Comparison of ENCODE assay signal across 16 cellular contexts in genomic region chr2:241502281-241502680, GRCh38. TPM values are rescaled to one million over a fixed set of nuclear protein-coding genes. Genes with fewer than 3 reads are reported as not detected.
A peak's percentile ranks its signal among the peaks of the same experiment; 100 is the strongest.
DNase-seq lines count a peak whose midpoint lies in the region; ATAC-seq and TF ChIP-seq lines count a peak whose summit lies in the region.
"Had no signal": no experiment of that assay in that cellular context is flagged by ENCODE, and none has a peak within 500 bp of the region (broad histone marks: within the 10 kb centered on the region; RNA-seq: fewer than 3 reads in every experiment).

No MANE protein-coding gene starts in this region.

- no peak for TF ChIP-seq POLR2A in gastrocnemius medialis (IDR thresholded peaks at IDR 0.05)

- no peaks in the 10 kb centered on the region for H3K9me3 Mint-ChIP-seq in osteocyte (ENCODE audit: unreplicated experiment)
- H3K9me3 Mint-ChIP-seq: CD8-positive, alpha-beta T cell; GM23338 had no signal

- H3K4me1 ChIP-seq in Panc1 (ENCODE audit: control insufficient read depth, insufficient read depth, low read length) (peaks cover 23% of the 10 kb centered on the region), lower lobe of right lung (peaks cover 21% of the 10 kb centered on the region), gastrocnemius medialis (peaks cover 74 to 79% of the 10 kb centered on the region in 2 donors)
- H3K4me1 ChIP-seq: Caco-2 had no signal

- H3K27ac Mint-ChIP-seq in osteocyte (ENCODE audit: unreplicated experiment) = no peak overlapping the region
- H3K27ac Mint-ChIP-seq: B cell; CD4-positive, CD25-positive, alpha-beta regulatory T cell; CD8-positive, alpha-beta T cell; GM23338 had no signal

- DNase-seq in Panc1 (ENCODE audit: low read depth, low spot score) (no peak), lower lobe of right lung (peak; percentile 19), gastrocnemius medialis (peak in 1 of 2 donors; percentile 65), HPDE6-E6E7 (ENCODE audit: extremely low spot score) (no peak), amniotic stem cell (lab: John Stamatoyannopoulos, UW) (no peak), osteocyte (ENCODE audit: extremely low spot score, unreplicated experiment) (no peak)
- DNase-seq: Caco-2; CD4-positive, CD25-positive, alpha-beta regulatory T cell; CD8-positive, alpha-beta T cell; DMS153; DND-41; HCEC 1CT had no signal

- peaks cover 32% of the 10 kb centered on the region for H3K4me1 Mint-ChIP-seq in osteocyte (ENCODE audit: unreplicated experiment)

- H3K27ac ChIP-seq in Panc1 (ENCODE audit: low read length) (no peak overlapping the region), lower lobe of right lung (no peak overlapping the region), gastrocnemius medialis (peak overlapping the region; percentile 93 to 98 (median 96))
- H3K27ac ChIP-seq: BLaER1, C4-2B had no signal

- H3K4me3 ChIP-seq in Panc1 (ENCODE audit: low read depth in 2 of 2, low read length in 2 of 2) (no peak overlapping the region), lower lobe of right lung (no peak overlapping the region), gastrocnemius medialis (no peak overlapping the region)
- H3K4me3 ChIP-seq: BLaER1, GM23338 had no signal

- H3K9me3 ChIP-seq in Panc1 (ENCODE audit: control insufficient read depth, insufficient read depth, low read depth, low read length) (no peaks in the 10 kb centered on the region), lower lobe of right lung (no peaks in the 10 kb centered on the region), gastrocnemius medialis (no peaks in the 10 kb centered on the region)
- H3K9me3 ChIP-seq: BLaER1, Caco-2 had no signal

- no peak overlapping the region for H3K4me3 Mint-ChIP-seq in osteocyte (ENCODE audit: unreplicated experiment)
- H3K4me3 Mint-ChIP-seq: B cell; CD8-positive, alpha-beta T cell; GM23338 had no signal

- BruUV-seq in Panc1 (replicated peaks; lab: Mats Ljungman, UMichigan) = TSS peak; percentile 16

- in situ Hi-C loops in Panc1 (cut with HindIII; ENCODE audit: low pct_unique_long_range_greater_than_20kb, low sequenced_read_pairs) = no loop called here
- in situ Hi-C loops in gastrocnemius medialis (cut with MboI; ENCODE audit: low sequenced_read_pairs in 4 of 4) = no loop called here

- H3K36me3 Mint-ChIP-seq in osteocyte (ENCODE audit: unreplicated experiment) = peaks cover 10% of the 10 kb centered on the region

- intact Hi-C loops in Panc1 (cut with micrococcal nuclease; ENCODE audit: unreplicated experiment) = no loop called here
- intact Hi-C loops in lower lobe of right lung (cut with DNase I) = no loop called here
- intact Hi-C loops in gastrocnemius medialis (cut with DNase I; ENCODE audit: low total_unique reads) = no loop called here

- ATAC-seq in Panc1 (no peak), lower lobe of right lung (no peak), gastrocnemius medialis (no peak)
- ATAC-seq: CD8-positive, alpha-beta T cell; GM23338 had no signal

- no peaks in the 10 kb centered on the region for H3K27me3 Mint-ChIP-seq in osteocyte (ENCODE audit: unreplicated experiment)
- H3K27me3 Mint-ChIP-seq: B cell; CD4-positive, CD25-positive, alpha-beta regulatory T cell had no signal

- no peak for TF ChIP-seq CTCF in Panc1 (IDR thresholded peaks at IDR 0.05)
- TF ChIP-seq CTCF in lower lobe of right lung (IDR thresholded peaks at IDR 0.05) = no peak
- no peak for TF ChIP-seq CTCF in gastrocnemius medialis (IDR thresholded peaks at IDR 0.05 in 4 of 5, conservative IDR thresholded peaks at IDR 0.05 in 1 of 5)
- no peak for TF ChIP-seq CTCF in osteocyte (IDR thresholded peaks at IDR 0.05)

- H3K36me3 ChIP-seq in Panc1 (ENCODE audit: control insufficient read depth, insufficient read depth, low read length) (no peaks in the 10 kb centered on the region), lower lobe of right lung (peaks cover 45% of the 10 kb centered on the region), gastrocnemius medialis (peaks cover 0 to 30% of the 10 kb centered on the region in 2 donors)

- CTCF ChIA-PET in Panc1 (lab: Charles Lee) = no interaction called here

- POLR2A ChIA-PET in Panc1 (lab: Charles Lee) = interaction anchor here (0.7 kb wide), 1 partner anchor 15 kb away, joined by 4 read pairs; no protein-coding TSS in a partner anchor

- H3K27me3 ChIP-seq in Panc1 (ENCODE audit: control insufficient read depth, insufficient read depth, low read length) = no peaks in the 10 kb centered on the region
- no peaks in the 10 kb centered on the region for H3K27me3 ChIP-seq in lower lobe of right lung (ENCODE audit: low read depth)
- H3K27me3 ChIP-seq in gastrocnemius medialis = no peaks in the 10 kb centered on the region
- H3K27me3 ChIP-seq: BLaER1 had no signal

RNA-seq across cellular contexts. Expression of gene STK25, which starts 6.1 kb away (rescaled TPM):
- 195 TPM for total RNA-seq in Panc1 (2021; ENCODE audit: unreplicated experiment)
- polyA plus RNA-seq in Panc1 (2012; ENCODE audit: insufficient read length) = 232 TPM
- 125 TPM for total RNA-seq in lower lobe of right lung
- total RNA-seq in gastrocnemius medialis = 100 to 1,000 TPM; 407 to 555 (median 524) TPM
- total RNA-seq in osteocyte = 197 and 206 TPM in 2 replicates

RNA-seq across cellular contexts. Expression of gene BOK, which starts 56.3 kb away (rescaled TPM):
- total RNA-seq in Panc1 (2021; ENCODE audit: unreplicated experiment) (39.1 TPM), lower lobe of right lung (44.2 TPM), gastrocnemius medialis (1 to 10 TPM in 3 of 4 donors, under 1 TPM in 1; 0.92 to 4.7 (median 2.3) TPM), osteocyte (45.0 and 47.5 TPM in 2 replicates)
- polyA plus RNA-seq in Panc1 (2012; ENCODE audit: insufficient read length) = 77.4 TPM
- total RNA-seq: CD4-positive, CD25-positive, alpha-beta regulatory T cell; CD8-positive, alpha-beta T cell had no signal
- polyA plus RNA-seq: CD4-positive, CD25-positive, alpha-beta regulatory T cell had no signal

Comparison
In these comparisons a context has a peak if more than half of its experiments do, and no peak if none do; other contexts are left out.
1. H3K27ac ChIP-seq: peak in gastrocnemius medialis (4 of 4); none in Panc1 (single experiment) and lower lobe of right lung (single experiment).